In genomic region chr11:67269401-67270255, GRCh38 we compare ENCODE assay signal across 8 cellular contexts. TPM values are rescaled to one million over a fixed set of nuclear protein-coding genes. Genes with fewer than 3 reads are reported as not detected.
A peak's percentile ranks its signal among the peaks of the same experiment; 100 is the strongest.
DNase-seq lines count a peak whose midpoint lies in the region; ATAC-seq and TF ChIP-seq lines count a peak whose summit lies in the region.

No MANE protein-coding gene starts in this region.

- ATAC-seq in HG02623 (IDR thresholded peaks at IDR 0.05; ENCODE audit: unreplicated experiment): no peak

- TF ChIP-seq CTCF in mesothelial cell of epicardium (IDR thresholded peaks at IDR 0.05; ENCODE audit: unreplicated experiment): no peak

- no peaks in the 10 kb centered on the region for H3K27me3 Mint-ChIP-seq in mesothelial cell of epicardium (ENCODE audit: low read depth)

- peak overlapping the region; percentile 48 for H3K4me3 Mint-ChIP-seq in mesothelial cell of epicardium

- peak overlapping the region; percentile 73 for H3K27ac Mint-ChIP-seq in mesothelial cell of epicardium

- H3K4me1 Mint-ChIP-seq in mesothelial cell of epicardium: peaks cover 36% of the 10 kb centered on the region

- no peaks in the 10 kb centered on the region for H3K36me3 Mint-ChIP-seq in mesothelial cell of epicardium

- peak; percentile 37 for DNase-seq in stimulated activated CD4-positive, alpha-beta T cell treated with anti-CD3 and anti-CD28 coated beads, Interleukin-15, amount 100 ng/mL, for 24 hours
- no peak for DNase-seq in stimulated activated CD4-positive, alpha-beta T cell treated with anti-CD3 and anti-CD28 coated beads, Interleukin-2, amount 100 ng/mL, for 48 hours
- peak; percentile 86 for DNase-seq in cerebellar cortex (ENCODE audit: low spot score)
- DNase-seq in mesothelial cell of epicardium (ENCODE audit: low spot score in 2 of 2, unreplicated experiment in 2 of 2): no peak
- DNase-seq in ecto neural progenitor cell (ENCODE audit: low spot score): no peak
- DNase-seq in medulla oblongata (ENCODE audit: extremely low spot score): no peak
- DNase-seq in activated CD8-positive, alpha-beta memory T cell treated with anti-CD3 and anti-CD28 coated beads, Interleukin-2, amount 50 U/mL, for 48 hours: no peak

- no peaks in the 10 kb centered on the region for H3K9me3 Mint-ChIP-seq in mesothelial cell of epicardium

RNA-seq across cellular contexts. Expression of gene GRK2, which starts 3.4 kb away (rescaled TPM):
- total RNA-seq in mesothelial cell of epicardium: 46.4 to 48.4 TPM (median 46.5 TPM) in 3 replicates

RNA-seq across cellular contexts. Expression of gene ANKRD13D, which starts 19.5 kb away (rescaled TPM):
- 71.3 to 78.5 TPM (median 76.5 TPM) in 3 replicates for total RNA-seq in mesothelial cell of epicardium

RNA-seq across cellular contexts. Expression of gene SSH3, which starts 33.7 kb away (rescaled TPM):
- total RNA-seq in mesothelial cell of epicardium: 50.4 to 59.0 TPM (median 55.4 TPM) in 3 replicates

Comparison
In these comparisons a context has a peak if more than half of its experiments do, and no peak if none do; other contexts are left out.
1. DNase-seq: peak in stimulated activated CD4-positive, alpha-beta T cell treated with anti-CD3 and anti-CD28 coated beads, Interleukin-15, amount 100 ng/mL, for 24 hours (single experiment) and cerebellar cortex (single experiment); none in stimulated activated CD4-positive, alpha-beta T cell treated with anti-CD3 and anti-CD28 coated beads, Interleukin-2, amount 100 ng/mL, for 48 hours (0 of 2), mesothelial cell of epicardium (0 of 2), ecto neural progenitor cell (single experiment), medulla oblongata (single experiment) and activated CD8-positive, alpha-beta memory T cell treated with anti-CD3 and anti-CD28 coated beads, Interleukin-2, amount 50 U/mL, for 48 hours (single experiment).